1 cellular context compared by ENCODE assay signal in the genomic region with DNA sequence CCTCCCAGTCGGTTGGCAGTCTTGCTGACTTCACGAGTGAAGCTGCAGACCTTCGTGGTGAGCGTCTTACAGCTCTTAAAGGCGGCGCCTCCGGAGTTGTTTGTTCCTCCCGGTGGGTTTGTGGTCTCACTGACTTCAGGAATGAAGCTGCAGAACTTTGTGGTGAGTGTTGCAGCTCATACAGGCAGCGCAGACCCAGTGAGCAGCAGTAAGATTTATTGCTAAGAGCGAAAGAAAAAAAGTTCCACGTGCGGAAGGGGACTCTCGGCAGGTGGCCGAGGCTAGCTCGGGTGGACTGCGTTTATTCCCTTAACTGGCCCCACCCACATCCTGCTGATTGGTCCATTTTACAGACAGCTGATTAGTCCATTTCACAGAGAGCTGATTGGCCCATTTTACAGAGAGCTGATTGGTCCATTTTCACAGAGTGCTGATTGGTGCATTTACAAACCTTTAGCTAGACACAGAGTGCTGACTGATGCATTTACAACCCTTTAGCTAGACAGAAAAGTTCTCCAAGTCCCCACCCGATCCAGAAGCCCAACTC.
TF ChIP-seq lines count a peak whose summit lies in the region.

No MANE protein-coding gene starts in this region.

TF ChIP-seq in HepG2, 621 proteins besides CTCF, POLR2A, EP300 and RAD21 (continued from another document):
- TF ChIP-seq, protein P1, sequence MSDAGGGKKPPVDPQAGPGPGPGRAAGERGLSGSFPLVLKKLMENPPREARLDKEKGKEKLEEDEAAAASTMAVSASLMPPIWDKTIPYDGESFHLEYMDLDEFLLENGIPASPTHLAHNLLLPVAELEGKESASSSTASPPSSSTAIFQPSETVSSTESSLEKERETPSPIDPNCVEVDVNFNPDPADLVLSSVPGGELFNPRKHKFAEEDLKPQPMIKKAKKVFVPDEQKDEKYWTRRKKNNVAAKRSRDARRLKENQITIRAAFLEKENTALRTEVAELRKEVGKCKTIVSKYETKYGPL (CRISPR knock-in tag; IDR thresholded peaks at IDR 0.05), result no peak
- TF ChIP-seq MAFK (conservative IDR thresholded peaks at IDR 0.05 in 1 of 2, IDR thresholded peaks at IDR 0.05 in 1 of 2; ENCODE audit: low read length in 2 of 2) (peak; percentile 17 to 67; a peak in 2 of 4 replicates), ZNF260 (CRISPR knock-in tag; IDR thresholded peaks at IDR 0.05; ENCODE audit: borderline replicate concordance, low read depth) (no peak), IKZF1 (IDR thresholded peaks at IDR 0.05) (no peak), ZNF343 (CRISPR knock-in tag; IDR thresholded peaks at IDR 0.05) (no peak), ZNF407 (CRISPR knock-in tag; IDR thresholded peaks at IDR 0.05; ENCODE audit: not compliant biosample characterization) (no peak), NFKBIZ (CRISPR knock-in tag; IDR thresholded peaks at IDR 0.05) (no peak), ZMYM4 (CRISPR knock-in tag; IDR thresholded peaks at IDR 0.05) (0 out of 2 replicates have a peak, but pooled peaks have one; percentile 18), ZNF10 (CRISPR knock-in tag; IDR thresholded peaks at IDR 0.05; ENCODE audit: borderline replicate concordance, low read depth) (no peak), ZNF225 (CRISPR knock-in tag; IDR thresholded peaks at IDR 0.05) (no peak), SPEN (CRISPR knock-in tag; IDR thresholded peaks at IDR 0.05; ENCODE audit: low read depth) (no peak), HNRNPLL (IDR thresholded peaks at IDR 0.05; ENCODE audit: low read depth, low read length, poor library complexity, severe bottlenecking) (no peak)
